18 cellular contexts compared by ENCODE assay signal in the genomic region with DNA sequence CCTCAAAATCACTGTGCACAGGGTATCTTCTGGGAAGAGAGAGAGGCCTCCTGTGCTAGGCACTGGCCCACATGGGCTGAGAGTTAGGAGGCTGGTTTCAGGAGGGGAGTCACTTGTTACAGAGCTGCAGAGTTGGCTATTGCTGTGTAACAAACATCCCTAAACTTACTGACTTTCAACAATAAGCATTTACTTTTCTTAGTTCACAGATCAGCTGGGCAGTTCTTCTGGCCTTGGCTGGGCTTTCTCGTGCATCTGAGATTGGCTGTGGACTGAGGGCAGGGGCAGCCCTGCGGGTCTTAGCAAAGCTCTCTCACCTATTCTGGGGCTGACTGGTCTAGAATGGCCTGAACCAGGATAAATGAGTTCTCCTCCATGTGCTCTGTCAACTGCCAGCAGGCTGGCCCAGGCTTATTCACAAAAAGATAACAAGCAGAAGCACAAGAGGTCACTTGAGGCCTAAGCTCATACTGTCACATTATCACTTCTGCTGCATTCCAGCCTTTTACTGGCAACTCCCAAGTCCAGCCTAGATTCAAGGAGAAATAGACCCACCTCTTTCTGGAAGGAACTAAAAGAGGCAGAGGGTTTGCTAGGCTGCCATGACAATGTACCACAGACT. TPM values are rescaled to one million over a fixed set of nuclear protein-coding genes. Genes with fewer than 3 reads are reported as not detected.
DNase-seq lines count a peak whose midpoint lies in the region; ATAC-seq, FAIRE-seq and TF ChIP-seq lines count a peak whose summit lies in the region.
"Had no signal": no experiment of that assay in that cellular context is flagged by ENCODE, and none has a peak within 500 bp of the region (broad histone marks: within the 10 kb centered on the region; RNA-seq: fewer than 3 reads in every experiment).

No MANE protein-coding gene starts in this region.

- peak; percentile 46 for FAIRE-seq in K562 (lab: Jason Lieb, UNC)
- FAIRE-seq: GM12878, HTR-8/SVneo had no signal

- H3K27me3 ChIP-seq in K562 (ENCODE audit: control insufficient read depth in 2 of 2, insufficient read depth in 2 of 2, low read length in 2 of 2) (peaks cover 0 to 7% of the 10 kb centered on the region in 2 experiments; a peak in 2 of 5 replicates), left ventricle myocardium inferior (ENCODE audit: low read depth) (peaks cover 19% of the 10 kb centered on the region), neuronal stem cell (ENCODE audit: control insufficient read depth in 3 of 3, insufficient read depth in 3 of 3, low read depth in 1 of 3, low read length in 3 of 3) (peaks cover 0 to 50% (median 3%) of the 10 kb centered on the region in 3 experiments), HAP-1 (ENCODE audit: low read depth) (no peaks in the 10 kb centered on the region), prostate gland (replicated peaks; ENCODE audit: insufficient read depth) (no peaks in the 10 kb centered on the region)
- H3K27me3 ChIP-seq: BLaER1 had no signal

- in situ Hi-C loops in K562 (cut with MboI) (loop anchor here (5.0 to 10.0 kb wide), 2 partner anchors 269 to 436 kb away; no protein-coding TSS in a partner anchor), HAP-1 (cut with MboI; ENCODE audit: low sequenced_read_pairs) (loop anchor here (10.0 kb wide), 1 partner anchor 289 kb away; no protein-coding TSS in a partner anchor)

- H3K9me1 ChIP-seq in K562 (ENCODE audit: control insufficient read depth, insufficient read depth, low read length): no peaks in the 10 kb centered on the region

- H4K91ac ChIP-seq in neuronal stem cell (ENCODE audit: low read depth, low read length, poor library complexity): no peak overlapping the region

- no peak overlapping the region for H2BK5ac ChIP-seq in neuronal stem cell (ENCODE audit: low read length)

- TF ChIP-seq POLR2A in K562 (conservative IDR thresholded peaks at IDR 0.05): no peak
- no peak for TF ChIP-seq POLR2A in prostate gland (IDR thresholded peaks at IDR 0.05)

- H3K4me2 ChIP-seq in K562 (ENCODE audit: insufficient read depth, low read length): no peak overlapping the region
- no peak overlapping the region for H3K4me2 ChIP-seq in neuronal stem cell (ENCODE audit: insufficient read depth, low read length, poor library complexity, severe bottlenecking)
- H3K4me2 ChIP-seq: BLaER1 had no signal

- intact Hi-C loops in Right ventricle myocardium superior (cut with DNase I): no loop called here
- intact Hi-C loops in cardiac septum (cut with DNase I): loop anchor here (10.0 kb wide), 1 partner anchor 289 kb away; no protein-coding TSS in a partner anchor
- intact Hi-C loops in K562 (cut with micrococcal nuclease): loop anchor here (5.0 kb wide), 3 partner anchors 91 to 441 kb away; a partner anchor contains a TSS
- intact Hi-C loops in left ventricle myocardium inferior (cut with micrococcal nuclease): no loop called here
- intact Hi-C loops in prostate gland (cut with DNase I): no loop called here

- H4K8ac ChIP-seq in neuronal stem cell (ENCODE audit: low read depth, low read length): no peak overlapping the region

- TF ChIP-seq RAD21 in K562 (CRISPR knock-in tag; conservative IDR thresholded peaks at IDR 0.05 in 1 of 2, IDR thresholded peaks at IDR 0.05 in 1 of 2): no peak

- no peak overlapping the region for H2BK120ac ChIP-seq in neuronal stem cell (ENCODE audit: low read depth, low read length)

- H4K20me1 ChIP-seq in K562 (replicated peaks; ENCODE audit: control insufficient read depth, insufficient read depth, low read length): no peaks in the 10 kb centered on the region
- H4K20me1 ChIP-seq: BLaER1 had no signal

- CTCF ChIA-PET in K562 (lab: Yijun Ruan, JAX; ENCODE audit: low intra/inter-chr PET ratio): no interaction called here

- 9% methylated on average over 2 of the region's 2 CpGs for WGBS in K562 (ENCODE audit: insufficient coverage, low coverage, missing lambda C conversion rate)
- WGBS in neuronal stem cell (ENCODE audit: extremely low coverage in 2 of 2, insufficient read length in 2 of 2, insufficient replicate concordance in 1 of 2), 2 donors: no CpG with 5 or more reads among the region's 2 CpGs
- 94% methylated on average over 2 of the region's 2 CpGs for WGBS in prostate gland

- H3K14ac ChIP-seq in neuronal stem cell (ENCODE audit: low read length): no peak overlapping the region

- no peak overlapping the region for H3K27ac ChIP-seq in K562 (ENCODE audit: extremely low read depth, low read depth, low read length)
- peak overlapping the region; percentile 55 for H3K27ac ChIP-seq in left ventricle myocardium inferior (replicated peaks)
- no peak overlapping the region for H3K27ac ChIP-seq in neuronal stem cell (replicated peaks; ENCODE audit: low read length)
- no peak overlapping the region for H3K27ac ChIP-seq in prostate gland
- H3K27ac ChIP-seq: BLaER1 had no signal

- POLR2A ChIA-PET in K562 (lab: Yijun Ruan, JAX): interaction anchor here (0.6 to 1.1 kb wide), 3 partner anchors 12 to 91 kb away, joined by 3 read pairs; a partner anchor contains a TSS

- no peak for TF ChIP-seq EP300 in K562 (IDR thresholded peaks at IDR 0.05; ENCODE audit: low read length)

- no peak overlapping the region for H2BK15ac ChIP-seq in neuronal stem cell (ENCODE audit: low read length)

- no peak for DNase-seq in Right ventricle myocardium superior
- DNase-seq in cardiac septum (ENCODE audit: low spot score): no peak
- DNase-seq in K562 (ENCODE audit: extremely low read depth in 1 of 4, low spot score in 3 of 4): peak in 1 of 4 experiments; percentile 48
- DNase-seq in left ventricle myocardium inferior: no peak
- DNase-seq in neuronal stem cell (ENCODE audit: low spot score): no peak
- no peak for DNase-seq in hepatic stellate cell (ENCODE audit: low spot score)
- no peak for DNase-seq in HAP-1 (ENCODE audit: low spot score in 2 of 2)
- no peak for DNase-seq in prostate gland (ENCODE audit: low spot score)
- DNase-seq: 8988T; CD4-positive, alpha-beta memory T cell; DMS153; DMS79; GF-D8; GOT3; H9 had no signal

- ATAC-seq in Right ventricle myocardium superior (ENCODE audit: poor library complexity): peak; percentile 78
- no peak for ATAC-seq in K562
- ATAC-seq: GM12878 had no signal

- H3K4me1 ChIP-seq in K562 (replicated peaks in 1 of 2; ENCODE audit: control insufficient read depth in 2 of 2, insufficient read depth in 2 of 2, low read length in 2 of 2) (peaks cover 2 to 10% of the 10 kb centered on the region in 2 experiments; a peak in 3 of 5 replicates), left ventricle myocardium inferior (peaks cover 18% of the 10 kb centered on the region), neuronal stem cell (ENCODE audit: control insufficient read depth in 2 of 2, insufficient read depth in 1 of 2, low read depth in 1 of 2, low read length in 2 of 2) (peaks cover 0 to 10% of the 10 kb centered on the region in 2 donors), HAP-1 (no peaks in the 10 kb centered on the region), prostate gland (replicated peaks) (no peaks in the 10 kb centered on the region)
- H3K4me1 ChIP-seq: BLaER1 had no signal

- H3K18ac ChIP-seq in neuronal stem cell (ENCODE audit: low read length): no peak overlapping the region

- no peak overlapping the region for H3K4ac ChIP-seq in neuronal stem cell (ENCODE audit: low read length)

- H2AFZ ChIP-seq in K562 (ENCODE audit: low read depth, low read length) (peak overlapping the region; percentile 18), neuronal stem cell (ENCODE audit: low read length) (peak overlapping the region; percentile 6)

- H3K79me2 ChIP-seq in K562 (ENCODE audit: control insufficient read depth, insufficient read depth, low read length): no peaks in the 10 kb centered on the region

- no peak overlapping the region for H3K23ac ChIP-seq in neuronal stem cell (ENCODE audit: low read depth, low read length, poor library complexity)

- no peaks in the 10 kb centered on the region for H3K36me3 ChIP-seq in K562 (ENCODE audit: control insufficient read depth, insufficient read depth, low read length)
- no peaks in the 10 kb centered on the region for H3K36me3 ChIP-seq in left ventricle myocardium inferior
- H3K36me3 ChIP-seq in neuronal stem cell (replicated peaks in 1 of 2; ENCODE audit: control insufficient read depth in 2 of 2, insufficient read depth in 2 of 2, low read length in 2 of 2): no peaks in the 10 kb centered on the region
- H3K36me3 ChIP-seq in HAP-1 (replicated peaks): no peaks in the 10 kb centered on the region
- no peaks in the 10 kb centered on the region for H3K36me3 ChIP-seq in prostate gland
- H3K36me3 ChIP-seq: BLaER1 had no signal

- H3K79me1 ChIP-seq in neuronal stem cell (ENCODE audit: low read depth, low read length): no peaks in the 10 kb centered on the region

- H3K4me3 ChIP-seq in K562 (no peak overlapping the region), left ventricle myocardium inferior (no peak overlapping the region), neuronal stem cell (ENCODE audit: low read length in 2 of 2) (no peak overlapping the region), HAP-1 (no peak overlapping the region), prostate gland (no peak overlapping the region)
- H3K4me3 ChIP-seq: BLaER1, GM12878 had no signal

- TF ChIP-seq CTCF in K562 (IDR thresholded peaks at IDR 0.05 in 2 of 3, conservative IDR thresholded peaks at IDR 0.05 in 1 of 3; ENCODE audit: insufficient read depth in 2 of 3, low read depth in 1 of 3, low read length in 3 of 3): no peak
- TF ChIP-seq CTCF in left ventricle myocardium inferior (IDR thresholded peaks at IDR 0.05; ENCODE audit: borderline replicate concordance): no peak
- TF ChIP-seq CTCF in prostate gland (IDR thresholded peaks at IDR 0.05): no peak

- no peak overlapping the region for H2BK12ac ChIP-seq in neuronal stem cell (ENCODE audit: low read length)

- BruUV-seq in K562 (replicated peaks; lab: Mats Ljungman, UMichigan): no TSS peak

- H3K9me3 ChIP-seq in K562 (replicated peaks; ENCODE audit: control insufficient read depth, insufficient read depth, low read depth, low read length) (no peaks in the 10 kb centered on the region), left ventricle myocardium inferior (replicated peaks) (peaks cover 5% of the 10 kb centered on the region), neuronal stem cell (replicated peaks in 1 of 2; ENCODE audit: control insufficient read depth in 2 of 2, insufficient read depth in 1 of 2, low read depth in 1 of 2, low read length in 2 of 2) (no peaks in the 10 kb centered on the region), HAP-1 (no peaks in the 10 kb centered on the region), prostate gland (no peaks in the 10 kb centered on the region)
- H3K9me3 ChIP-seq: BLaER1 had no signal

- H2AK5ac ChIP-seq in neuronal stem cell (ENCODE audit: low read depth, low read length): no peak overlapping the region

- H3K9ac ChIP-seq in K562 (ENCODE audit: insufficient read depth in 1 of 2, low read depth in 2 of 2, low read length in 2 of 2): no peak overlapping the region
- H3K9ac ChIP-seq in neuronal stem cell (ENCODE audit: low read depth, low read length, poor library complexity): no peak overlapping the region
- H3K9ac ChIP-seq: BLaER1 had no signal

RNA-seq across cellular contexts. Expression of a gene that starts 17.2 kb away (rescaled TPM):
- total RNA-seq in Right ventricle myocardium superior (17.1 TPM), cardiac septum (24.1 TPM), K562 (2014; rRNA removed) (14.1 and 21.1 TPM in 2 replicates), K562 (2014; rRNA removed; fragmentation: Illumina TruSeq; extraction: Trizol) (18.3 and 20.8 TPM in 2 replicates), K562 (2015; rRNA removed; fragmentation: Illumina TruSeq; extraction: Trizol) (17.5 and 19.0 TPM in 2 replicates), K562 (2021) (18.7 and 19.6 TPM in 2 replicates), left ventricle myocardium inferior (17.3 TPM), prostate gland (10 to 100 TPM; 17.9 to 39.4 TPM)
- total RNA-seq in K562 (2011; cell fraction: chromatin; rRNA removed; ENCODE audit: low replicate concordance): 60.6 and 86.6 TPM in 2 replicates
- 27.2 and 28.7 TPM in 2 replicates for total RNA-seq in K562 (2011; cell fraction: nucleolus; rRNA removed)
- 44.5 and 45.6 TPM in 2 replicates for total RNA-seq in K562 (2011; cell fraction: nucleoplasm; rRNA removed)
- polyA plus RNA-seq in K562 (2011; rRNA removed) (15.7 and 16.8 TPM in 2 replicates), K562 (2014; fragmentation: Illumina TruSeq; extraction: Trizol) (13.9 and 15.0 TPM in 2 replicates), K562 (2014; fragmentation: Nextera tagmentation; extraction: Ambion mirVana) (1 to 10 TPM; 2.9 to 4.2 TPM), K562 (2014; rRNA removed) (12.1 and 12.8 TPM in 2 replicates)
- 8.2 and 10.9 TPM in 2 replicates for polyA plus RNA-seq in K562 (2011; cell fraction: cytosol; rRNA removed)
- polyA plus RNA-seq in K562 (2011; cell fraction: nucleus; rRNA removed): 18.9 and 27.5 TPM in 2 replicates
- polyA plus RNA-seq in K562 (2012): 11.2 and 15.3 TPM in 2 replicates
- 28.4 and 33.3 TPM in 2 replicates for polyA minus RNA-seq in K562 (2011; rRNA and poly(A)+ RNA removed)
- polyA minus RNA-seq in K562 (2011; cell fraction: cytosol; rRNA and poly(A)+ RNA removed): 13.7 and 14.6 TPM in 2 replicates
- 11.4 and 19.7 TPM in 2 replicates for polyA minus RNA-seq in K562 (2011; cell fraction: nucleus; rRNA and poly(A)+ RNA removed)
- polyA plus RNA-seq in neuronal stem cell (2013, experiment 1 of 2): 11.7 TPM
- polyA plus RNA-seq in neuronal stem cell (2013, experiment 2 of 2): 12.2 TPM

RNA-seq across cellular contexts. Expression of a gene that starts 51.0 kb away (rescaled TPM):
- total RNA-seq in Right ventricle myocardium superior: 152 TPM
- 77.7 TPM for total RNA-seq in cardiac septum
- 136 and 184 TPM in 2 replicates for total RNA-seq in K562 (2011; cell fraction: chromatin; rRNA removed; ENCODE audit: low replicate concordance)
- total RNA-seq in K562 (2011; cell fraction: nucleolus; rRNA removed): 111 and 116 TPM in 2 replicates
- 128 and 170 TPM in 2 replicates for total RNA-seq in K562 (2011; cell fraction: nucleoplasm; rRNA removed)
- total RNA-seq in K562 (2014; rRNA removed): 78.2 and 98.6 TPM in 2 replicates
- 75.1 and 77.8 TPM in 2 replicates for total RNA-seq in K562 (2014; rRNA removed; fragmentation: Illumina TruSeq; extraction: Trizol)
- 75.2 and 90.2 TPM in 2 replicates for total RNA-seq in K562 (2015; rRNA removed; fragmentation: Illumina TruSeq; extraction: Trizol)
- 129 and 132 TPM in 2 replicates for total RNA-seq in K562 (2021)
- polyA plus RNA-seq in K562 (2011; rRNA removed): 72.6 and 105 TPM in 2 replicates
- polyA plus RNA-seq in K562 (2011; cell fraction: cytosol; rRNA removed): 49.2 and 74.6 TPM in 2 replicates
- 124 and 217 TPM in 2 replicates for polyA plus RNA-seq in K562 (2011; cell fraction: nucleus; rRNA removed)
- polyA plus RNA-seq in K562 (2012): 78.2 and 99.3 TPM in 2 replicates
- 86.8 and 110 TPM in 2 replicates for polyA plus RNA-seq in K562 (2014; fragmentation: Illumina TruSeq; extraction: Trizol)
- polyA plus RNA-seq in K562 (2014; fragmentation: Nextera tagmentation; extraction: Ambion mirVana): 10 to 100 TPM; 34.3 to 65.1 TPM
- 125 and 144 TPM in 2 replicates for polyA plus RNA-seq in K562 (2014; rRNA removed)
- 43.5 and 47.9 TPM in 2 replicates for polyA minus RNA-seq in K562 (2011; rRNA and poly(A)+ RNA removed)
- 30.4 and 48.6 TPM in 2 replicates for polyA minus RNA-seq in K562 (2011; cell fraction: cytosol; rRNA and poly(A)+ RNA removed)
- 77.3 and 89.3 TPM in 2 replicates for polyA minus RNA-seq in K562 (2011; cell fraction: nucleus; rRNA and poly(A)+ RNA removed)
- 98.6 TPM for total RNA-seq in left ventricle myocardium inferior
- 20.1 TPM for polyA plus RNA-seq in neuronal stem cell (2013, experiment 1 of 2)
- polyA plus RNA-seq in neuronal stem cell (2013, experiment 2 of 2): 18.2 TPM
- total RNA-seq in prostate gland: 10 to 100 TPM; 16.6 to 49.1 TPM

Comparison
In these comparisons a context has a peak if more than half of its experiments do, and no peak if none do; other contexts are left out.
1. intact Hi-C loops: an anchor here in cardiac septum (10.0 kb wide) and K562 (5.0 kb wide); none called in Right ventricle myocardium superior, left ventricle myocardium inferior and prostate gland.